Comparison of ENCODE assay signal across 8 cellular contexts in the genomic region with DNA sequence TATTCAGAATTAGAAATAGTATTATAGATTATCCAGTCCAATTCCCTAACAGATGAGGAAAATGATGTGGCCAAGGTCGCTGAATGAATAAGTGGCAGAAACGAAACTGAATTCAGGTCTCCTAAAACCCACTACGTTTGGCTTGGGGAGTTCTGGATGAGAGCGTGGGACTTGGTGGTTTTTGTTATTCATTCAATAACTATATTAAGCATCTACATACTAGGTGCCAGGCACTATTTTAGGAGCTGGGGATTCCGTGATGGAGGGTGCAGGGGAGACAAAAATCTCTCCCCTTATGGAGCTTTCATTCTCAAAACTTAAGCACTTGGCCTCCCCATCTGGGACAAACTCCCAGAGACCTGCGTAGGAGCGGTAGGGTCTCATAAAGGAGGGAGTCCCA. TPM values are rescaled to one million over a fixed set of nuclear protein-coding genes. Genes with fewer than 3 reads are reported as not detected.
DNase-seq lines count a peak whose midpoint lies in the region; ATAC-seq, FAIRE-seq and TF ChIP-seq lines count a peak whose summit lies in the region.

No MANE protein-coding gene starts in this region.

- no peak for TF ChIP-seq RAD21 in H1 (IDR thresholded peaks at IDR 0.05 in 1 of 2, conservative IDR thresholded peaks at IDR 0.05 in 1 of 2; ENCODE audit: low read depth in 2 of 2, low read length in 2 of 2)

- peaks cover 15% of the 10 kb centered on the region for H3K4me1 Mint-ChIP-seq in Caco-2 (ENCODE audit: low read depth, unreplicated experiment)
- H3K4me1 Mint-ChIP-seq in osteocyte (ENCODE audit: unreplicated experiment): peaks cover 10% of the 10 kb centered on the region

- peak overlapping the region; percentile 63 for H3K4me3 ChIP-seq in Caco-2 (ENCODE audit: low read depth, low read length)
- H3K4me3 ChIP-seq in Loucy (ENCODE audit: low read length, poor library complexity, severe bottlenecking): peak overlapping the region; percentile 80
- peak overlapping the region; percentile 35 to 80 (median 72); a peak in 7 of 8 replicates for H3K4me3 ChIP-seq in H1 (ENCODE audit: extremely low read depth in 1 of 4, insufficient read depth in 2 of 4, low read depth in 3 of 4, low read length in 4 of 4)

- H3K4ac ChIP-seq in H1 (replicated peaks; ENCODE audit: insufficient read length, low read depth, low read length): no peak overlapping the region

- no peaks in the 10 kb centered on the region for H3K27me3 ChIP-seq in Caco-2 (replicated peaks; ENCODE audit: control insufficient read depth, insufficient read depth, low read length)
- H3K27me3 ChIP-seq in Loucy (ENCODE audit: insufficient read depth, low read length, poor library complexity, severe bottlenecking): no peaks in the 10 kb centered on the region
- peaks cover 8 to 39% (median 25%) of the 10 kb centered on the region in 4 experiments for H3K27me3 ChIP-seq in H1 (replicated peaks in 1 of 4; ENCODE audit: control insufficient read depth in 3 of 4, extremely low read depth in 1 of 4, insufficient read depth in 3 of 4, low read length in 3 of 4)

- H3K27me3 Mint-ChIP-seq in Caco-2 (ENCODE audit: insufficient read depth, unreplicated experiment) (peaks cover 13% of the 10 kb centered on the region), osteocyte (ENCODE audit: unreplicated experiment) (peaks cover 77% of the 10 kb centered on the region)

- H3K9ac ChIP-seq in Loucy (ENCODE audit: low read depth, low read length, poor library complexity, severe bottlenecking) (peak overlapping the region; percentile 47), H1 (replicated peaks in 1 of 4; ENCODE audit: extremely low read depth in 1 of 4, low read depth in 3 of 4, low read length in 3 of 4) (no peak overlapping the region)

- BruUV-seq in Caco-2 (replicated peaks; lab: Mats Ljungman, UMichigan): no TSS peak

- ATAC-seq in GM18520 (IDR thresholded peaks at IDR 0.05; ENCODE audit: unreplicated experiment) (no peak), HG02763 (IDR thresholded peaks at IDR 0.05; ENCODE audit: unreplicated experiment) (no peak)

- H3K23ac ChIP-seq in H1 (ENCODE audit: insufficient read length): no peak overlapping the region

- H3K4me2 ChIP-seq in Loucy (ENCODE audit: low read depth, low read length, poor library complexity, severe bottlenecking): peak overlapping the region; percentile 81
- H3K4me2 ChIP-seq in H1 (ENCODE audit: insufficient read depth in 1 of 2, low read depth in 2 of 2, low read length in 2 of 2): peak overlapping the region; percentile 94 to 97

- H3F3A ChIP-seq in Loucy (ENCODE audit: low read depth): no peaks in the 10 kb centered on the region; the same call in 1 of the 2 replicates

- DNase-seq in Caco-2 (no peak), H1 (ENCODE audit: low read depth in 1 of 2, low spot score in 2 of 2) (no peak), osteocyte (ENCODE audit: extremely low spot score, unreplicated experiment) (no peak), NCI-H1092 treated with DMSO at 0.1 percent for 48 hours (lab: John Stamatoyannopoulos, UW) (no peak), kidney glomerular epithelial cell (lab: John Stamatoyannopoulos, UW) (no peak)

- no peak overlapping the region for H3K27ac ChIP-seq in H1 (ENCODE audit: low read depth, low read length)

- H2BK120ac ChIP-seq in H1 (replicated peaks; ENCODE audit: low read depth, low read length): no peak overlapping the region

- H2BK5ac ChIP-seq in H1 (ENCODE audit: low read depth, low read length): no peak overlapping the region

- no peak for FAIRE-seq in H1 (lab: Jason Lieb, UNC)

- H3K27ac Mint-ChIP-seq in Caco-2 (ENCODE audit: unreplicated experiment): peak overlapping the region; percentile 45
- peak overlapping the region; percentile 67 for H3K27ac Mint-ChIP-seq in osteocyte (ENCODE audit: unreplicated experiment)

- CTCF ChIA-PET in Caco-2 (lab: Charles Lee) (interaction anchor here (0.5 to 1.3 kb wide), 10 partner anchors 11 to 438 kb away, joined by 3 to 6 read pairs (median 3); a partner anchor contains a TSS), H1 (lab: Charles Lee; ENCODE audit: partially characterized antibody) (interaction anchor here (0.8 to 1.3 kb wide), 15 partner anchors 9 to 440 kb away, joined by 3 to 14 read pairs (median 4); a partner anchor contains a TSS)

- H3K4me3 Mint-ChIP-seq in Caco-2 (ENCODE audit: unreplicated experiment) (peak overlapping the region; percentile 77), osteocyte (ENCODE audit: unreplicated experiment) (peak overlapping the region; percentile 84)

- H2AK5ac ChIP-seq in H1 (ENCODE audit: low read depth, low read length): no peak overlapping the region

- H3K23me2 ChIP-seq in H1 (ENCODE audit: low read depth, low read length): peaks cover 14% of the 10 kb centered on the region; the same call in 1 of the 2 replicates

- H2BK15ac ChIP-seq in H1 (ENCODE audit: low read length): no peak overlapping the region

- no peaks in the 10 kb centered on the region for H3K36me3 ChIP-seq in Caco-2 (ENCODE audit: control insufficient read depth, insufficient read depth, low read length)
- H3K36me3 ChIP-seq in Loucy (ENCODE audit: insufficient read depth, low read length): no peaks in the 10 kb centered on the region
- H3K36me3 ChIP-seq in H1 (ENCODE audit: control insufficient read depth in 2 of 4, insufficient read depth in 4 of 4, low read length in 3 of 4): no peaks in the 10 kb centered on the region

- H3K9me3 Mint-ChIP-seq in Caco-2 (ENCODE audit: unreplicated experiment) (no peaks in the 10 kb centered on the region), osteocyte (ENCODE audit: unreplicated experiment) (no peaks in the 10 kb centered on the region)

- no peak overlapping the region for H2BK12ac ChIP-seq in H1 (ENCODE audit: low read depth, low read length)

- H3K79me2 ChIP-seq in Loucy (ENCODE audit: insufficient read depth, low read length): no peaks in the 10 kb centered on the region
- H3K79me2 ChIP-seq in H1 (ENCODE audit: control insufficient read depth in 1 of 2, insufficient read depth in 2 of 2, low read length in 2 of 2): no peaks in the 10 kb centered on the region

- H4K8ac ChIP-seq in H1 (ENCODE audit: extremely low read depth, insufficient read depth, low read length): no peak overlapping the region

- no peak overlapping the region for H4K5ac ChIP-seq in H1 (ENCODE audit: insufficient read length, low read depth, low read length)

- H3K4me1 ChIP-seq in Caco-2: peaks cover 6% of the 10 kb centered on the region
- H3K4me1 ChIP-seq in Loucy (ENCODE audit: insufficient read depth, low read length, poor library complexity, severe bottlenecking): peaks cover 26% of the 10 kb centered on the region
- H3K4me1 ChIP-seq in H1 (replicated peaks in 1 of 4; ENCODE audit: control insufficient read depth in 3 of 4, insufficient read depth in 4 of 4, low read length in 3 of 4): peaks cover 6 to 20% (median 11%) of the 10 kb centered on the region in 4 experiments; a peak in 6 of 7 replicates

- H3K56ac ChIP-seq in H1 (replicated peaks; ENCODE audit: insufficient read length, low read depth, low read length): no peak overlapping the region

- peak overlapping the region; percentile 95 for H2AFZ ChIP-seq in Loucy (ENCODE audit: low read length)
- H2AFZ ChIP-seq in H1 (ENCODE audit: low read length): peak overlapping the region; percentile 43; the same call in 1 of the 2 replicates

- no peaks in the 10 kb centered on the region for H3K9me2 ChIP-seq in Loucy (replicated peaks; ENCODE audit: low read depth, low read length)

- H3K36me3 Mint-ChIP-seq in Caco-2 (ENCODE audit: insufficient read depth, unreplicated experiment) (no peaks in the 10 kb centered on the region), osteocyte (ENCODE audit: unreplicated experiment) (no peaks in the 10 kb centered on the region)

- no peak for TF ChIP-seq EP300 in H1 (IDR thresholded peaks at IDR 0.05; ENCODE audit: borderline replicate concordance in 1 of 2, low read depth in 2 of 2, low read length in 2 of 2)

- H4K20me1 ChIP-seq in Loucy (ENCODE audit: insufficient read depth, low read length, poor library complexity, severe bottlenecking) (no peaks in the 10 kb centered on the region), H1 (replicated peaks in 1 of 2; ENCODE audit: control insufficient read depth in 1 of 2, insufficient read depth in 2 of 2, low read length in 2 of 2) (no peaks in the 10 kb centered on the region)

- H4K91ac ChIP-seq in H1 (replicated peaks; ENCODE audit: insufficient read length, low read length): no peak overlapping the region

- H3K9me3 ChIP-seq in Caco-2 (no peaks in the 10 kb centered on the region), Loucy (ENCODE audit: insufficient read depth, low read depth, low read length) (no peaks in the 10 kb centered on the region), H1 (ENCODE audit: insufficient read depth in 2 of 2, low read depth in 1 of 2, low read length in 1 of 2) (no peaks in the 10 kb centered on the region; a peak in 1 of 4 replicates)

- H3K79me1 ChIP-seq in H1 (ENCODE audit: low read depth, low read length): no peaks in the 10 kb centered on the region

- no peak for TF ChIP-seq POLR2A in H1 (IDR thresholded peaks at IDR 0.05; ENCODE audit: control extremely low read depth in 1 of 2, low read depth in 2 of 2, low read length in 2 of 2)

- TF ChIP-seq CTCF in Caco-2 (IDR thresholded peaks at IDR 0.05; ENCODE audit: insufficient read depth in 1 of 2, low read depth in 1 of 2, low read length in 1 of 2, severe bottlenecking in 1 of 2, unreplicated experiment in 1 of 2) (no peak), Loucy (conservative IDR thresholded peaks at IDR 0.05; ENCODE audit: low read length) (no peak), H1 (IDR thresholded peaks at IDR 0.05; ENCODE audit: control extremely low read depth in 1 of 3, insufficient read depth in 1 of 3, low read depth in 1 of 3, low read length in 3 of 3) (no peak), osteocyte (IDR thresholded peaks at IDR 0.05) (no peak)

- intact Hi-C loops in Caco-2 (cut with micrococcal nuclease; ENCODE audit: unreplicated experiment): loop anchor here (1.0 to 2.0 kb wide), 2 partner anchors 26 to 272 kb away; a partner anchor contains a TSS

- 19% methylated on average over 7 of the region's 7 CpGs; no CpG with 5 or more reads in 1 of the 2 experiments for WGBS in H1 (ENCODE audit: extremely low coverage in 1 of 2, insufficient coverage in 1 of 2, insufficient read length in 1 of 2, insufficient replicate concordance in 2 of 2, low coverage in 1 of 2, low lambda C conversion rate in 2 of 2, missing lambda C conversion rate in 1 of 2), 2 experiments

- H3K18ac ChIP-seq in H1 (ENCODE audit: extremely low read depth, low read length): no peak overlapping the region

- POLR2A ChIA-PET in Caco-2 (lab: Charles Lee): interaction anchor here (0.9 to 1.6 kb wide), 2 partner anchors 15 to 41 kb away, joined by 5 to 6 read pairs; no protein-coding TSS in a partner anchor
- POLR2A ChIA-PET in H1 (lab: Charles Lee; ENCODE audit: partially characterized antibody): interaction anchor here (0.6 to 1.6 kb wide), 6 partner anchors 9 to 255 kb away, joined by 3 to 8 read pairs (median 4); a partner anchor contains a TSS

- no peak overlapping the region for H3K14ac ChIP-seq in H1 (ENCODE audit: insufficient read length)

- H2BK20ac ChIP-seq in H1 (ENCODE audit: low read length): no peak overlapping the region

RNA-seq across cellular contexts. Expression of a gene that starts 0.8 kb away (rescaled TPM):
- total RNA-seq in Caco-2 (2022): 1.00 and 1.0 TPM in 2 replicates
- total RNA-seq in H1 (2021; fragmentation: NEBNext Ultra II Directional; extraction: Animal tissue kit (Norgen Biotek cat#: 25700)): 2.2 and 2.5 TPM in 2 replicates
- polyA plus RNA-seq in H1 (2011; rRNA removed): 3.0 and 3.1 TPM in 2 replicates
- 2.6 TPM for polyA plus RNA-seq in H1 (2011; cell fraction: cytosol; rRNA removed)
- 1.2 TPM for polyA plus RNA-seq in H1 (2011; cell fraction: nucleus; rRNA removed)
- 1.8 to 2.7 TPM (median 2.3 TPM) in 4 replicates for polyA plus RNA-seq in H1 (2012, experiment 1 of 2)
- 3.7 TPM for polyA plus RNA-seq in H1 (2012, experiment 2 of 2)
- 1.4 TPM for polyA plus RNA-seq in H1 (2013, experiment 1 of 2)
- polyA plus RNA-seq in H1 (2013, experiment 2 of 2): 1.4 TPM
- 1.6 and 1.7 TPM in 2 replicates for polyA minus RNA-seq in H1 (2011; rRNA and poly(A)+ RNA removed)
- polyA minus RNA-seq in H1 (2011; cell fraction: cytosol; rRNA and poly(A)+ RNA removed): 1.1 TPM
- polyA minus RNA-seq in H1 (2011; cell fraction: nucleus; rRNA and poly(A)+ RNA removed): 1.4 TPM
- 0.29 and 0.32 TPM in 2 replicates for total RNA-seq in osteocyte

RNA-seq across cellular contexts. Expression of a gene that starts 20.4 kb away (rescaled TPM):
- not detected in 2 replicates for total RNA-seq in Caco-2 (2022)
- total RNA-seq in H1 (2021; fragmentation: NEBNext Ultra II Directional; extraction: Animal tissue kit (Norgen Biotek cat#: 25700)): not detected in 2 replicates
- polyA plus RNA-seq in H1 (2011; rRNA removed): not detected in 2 replicates
- not detected for polyA plus RNA-seq in H1 (2011; cell fraction: cytosol; rRNA removed)
- polyA plus RNA-seq in H1 (2011; cell fraction: nucleus; rRNA removed): not detected
- polyA plus RNA-seq in H1 (2012, experiment 1 of 2): 0.13 TPM in 1 of 4 replicates, not detected in the others
- not detected for polyA plus RNA-seq in H1 (2012, experiment 2 of 2)
- not detected for polyA plus RNA-seq in H1 (2013, experiment 1 of 2)
- not detected for polyA plus RNA-seq in H1 (2013, experiment 2 of 2)
- polyA minus RNA-seq in H1 (2011; rRNA and poly(A)+ RNA removed): not detected in 2 replicates
- not detected for polyA minus RNA-seq in H1 (2011; cell fraction: cytosol; rRNA and poly(A)+ RNA removed)
- not detected for polyA minus RNA-seq in H1 (2011; cell fraction: nucleus; rRNA and poly(A)+ RNA removed)
- not detected in 2 replicates for total RNA-seq in osteocyte

RNA-seq across cellular contexts. Expression of a gene that starts 25.3 kb away (rescaled TPM):
- total RNA-seq in Caco-2 (2022): 27.8 and 30.6 TPM in 2 replicates
- 8.1 and 8.3 TPM in 2 replicates for total RNA-seq in H1 (2021; fragmentation: NEBNext Ultra II Directional; extraction: Animal tissue kit (Norgen Biotek cat#: 25700))
- 3.8 and 4.2 TPM in 2 replicates for polyA plus RNA-seq in H1 (2011; rRNA removed)
- 7.7 TPM for polyA plus RNA-seq in H1 (2011; cell fraction: cytosol; rRNA removed)
- 5.0 TPM for polyA plus RNA-seq in H1 (2011; cell fraction: nucleus; rRNA removed)
- 7.5 to 10.4 TPM (median 8.3 TPM) in 4 replicates for polyA plus RNA-seq in H1 (2012, experiment 1 of 2)
- polyA plus RNA-seq in H1 (2012, experiment 2 of 2): 5.9 TPM
- polyA plus RNA-seq in H1 (2013, experiment 1 of 2): 4.8 TPM
- polyA plus RNA-seq in H1 (2013, experiment 2 of 2): 4.6 TPM
- polyA minus RNA-seq in H1 (2011; rRNA and poly(A)+ RNA removed): 12.5 and 15.9 TPM in 2 replicates
- polyA minus RNA-seq in H1 (2011; cell fraction: cytosol; rRNA and poly(A)+ RNA removed): 3.4 TPM
- polyA minus RNA-seq in H1 (2011; cell fraction: nucleus; rRNA and poly(A)+ RNA removed): 7.7 TPM
- total RNA-seq in osteocyte: 34.4 and 36.1 TPM in 2 replicates
